11 cellular contexts compared by ENCODE assay signal in the genomic region with DNA sequence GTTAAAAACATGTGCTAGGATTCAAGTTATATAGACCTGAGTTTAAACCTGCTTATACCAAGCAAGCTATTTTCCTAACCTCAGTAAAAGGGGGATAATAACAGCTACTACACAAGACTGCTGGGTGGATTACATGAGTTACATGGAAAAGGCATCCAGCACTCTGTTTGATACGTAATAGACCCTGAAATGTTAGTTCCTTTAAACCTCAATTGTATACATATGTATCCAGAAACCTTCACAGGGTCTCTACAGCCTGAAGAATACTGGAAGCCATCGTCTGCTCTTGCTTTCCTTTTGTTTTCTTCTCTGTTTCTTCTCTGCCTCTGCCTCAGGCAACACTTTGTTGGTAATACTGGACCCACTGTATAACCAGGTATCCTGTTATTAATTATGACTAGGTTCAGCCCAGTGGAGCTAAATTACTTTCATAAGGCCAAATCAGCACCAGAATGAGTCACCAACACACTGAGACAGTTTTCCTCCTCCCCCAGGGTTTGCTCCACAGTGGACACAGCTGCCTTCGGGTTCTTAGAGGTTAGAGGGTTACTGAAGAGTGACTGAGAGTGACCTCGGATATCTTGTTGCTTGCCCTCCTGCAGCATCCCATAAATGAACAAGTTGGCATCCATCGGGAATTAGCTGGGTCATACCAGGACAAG.
DNase-seq lines count a peak whose midpoint lies in the region; ATAC-seq, FAIRE-seq and TF ChIP-seq lines count a peak whose summit lies in the region.
"Had no signal": no experiment of that assay in that cellular context is flagged by ENCODE, and none has a peak within 500 bp of the region (broad histone marks: within the 10 kb centered on the region; RNA-seq: fewer than 3 reads in every experiment).

No MANE protein-coding gene starts in this region.

- CTCF ChIA-PET in CD8-positive, alpha-beta T cell (lab: Charles Lee): no interaction called here

- FAIRE-seq in RCC 7860 (lab: Jason Lieb, UNC) (peak; percentile 92), small intestine (lab: Jason Lieb, UNC) (no peak)

- POLR2A ChIA-PET in CD8-positive, alpha-beta T cell (lab: Charles Lee): no interaction called here

- H3K27me3 Mint-ChIP-seq in CD8-positive, alpha-beta T cell (ENCODE audit: low read depth): peaks cover 6% of the 10 kb centered on the region
- H3K27me3 Mint-ChIP-seq: dendritic cell treated with granulocyte-macrophage colony-stimulating factor and Interleukin-4, amounts not matched to agents 40 ng/mL and 50 ng/mL, for 4 days had no signal

- WGBS in small intestine, 3 donors: 64 to 71% (median 68%) methylated on average over 5 of the region's 5 CpGs

- H3K4me3 ChIP-seq in small intestine (ENCODE audit: low read depth in 1 of 2, low read length in 2 of 2): no peak overlapping the region
- H3K4me3 ChIP-seq in CD8-positive, alpha-beta T cell (ENCODE audit: low read depth, low read length): no peak overlapping the region
- H3K4me3 ChIP-seq: ovary had no signal

- no peak overlapping the region for H3K4me3 Mint-ChIP-seq in CD8-positive, alpha-beta T cell
- H3K4me3 Mint-ChIP-seq: activated T-cell treated with anti-CD3 and anti-CD28 coated beads, Interleukin-2, amount 50 U/mL, for 72 hours; dendritic cell treated with granulocyte-macrophage colony-stimulating factor and Interleukin-4, amounts not matched to agents 40 ng/mL and 50 ng/mL, for 4 days had no signal

- no peaks in the 10 kb centered on the region for H3K9me3 ChIP-seq in small intestine (ENCODE audit: control insufficient read depth, low read depth)
- no peaks in the 10 kb centered on the region for H3K9me3 ChIP-seq in CD8-positive, alpha-beta T cell (ENCODE audit: low read length)
- H3K9me3 ChIP-seq: ovary had no signal

- no peaks in the 10 kb centered on the region for H3K27me3 ChIP-seq in small intestine (ENCODE audit: control insufficient read depth in 2 of 2, insufficient read depth in 2 of 2, low read length in 2 of 2)
- no peaks in the 10 kb centered on the region for H3K27me3 ChIP-seq in CD8-positive, alpha-beta T cell (ENCODE audit: insufficient read depth, low read length)
- H3K27me3 ChIP-seq: ovary had no signal

- ATAC-seq in CD8-positive, alpha-beta T cell: no peak
- ATAC-seq in HG02870 (IDR thresholded peaks at IDR 0.05; ENCODE audit: unreplicated experiment): no peak
- ATAC-seq: activated T-cell treated with anti-CD3 and anti-CD28 coated beads, Interleukin-2, amount 50 U/mL, for 72 hours had no signal

- H3K27ac Mint-ChIP-seq in CD8-positive, alpha-beta T cell: no peak overlapping the region
- H3K27ac Mint-ChIP-seq: activated T-cell treated with anti-CD3 and anti-CD28 coated beads, Interleukin-2, amount 50 U/mL, for 72 hours; dendritic cell treated with granulocyte-macrophage colony-stimulating factor and Interleukin-4, amounts not matched to agents 40 ng/mL and 50 ng/mL, for 4 days had no signal

- H3K36me3 ChIP-seq in small intestine (ENCODE audit: control insufficient read depth in 2 of 2, insufficient read depth in 2 of 2, low read length in 2 of 2): no peaks in the 10 kb centered on the region
- H3K36me3 ChIP-seq in CD8-positive, alpha-beta T cell (ENCODE audit: insufficient read depth, low read length): no peaks in the 10 kb centered on the region
- H3K36me3 ChIP-seq: ovary had no signal

- H3K4me1 Mint-ChIP-seq in CD8-positive, alpha-beta T cell (ENCODE audit: low read depth): no peaks in the 10 kb centered on the region

- DNase-seq in H4 (ENCODE audit: low spot score) (peak; percentile 30), RCC 7860 (ENCODE audit: low spot score) (peak; percentile 69), fibroblast of peridontal ligament (ENCODE audit: extremely low read depth) (peak; percentile 89), small intestine (peak; percentile 52), nucleus accumbens (lab: John Stamatoyannopoulos, UW) (no peak)
- DNase-seq in CD8-positive, alpha-beta T cell: no peak
- DNase-seq: activated T-cell treated with anti-CD3 and anti-CD28 coated beads, Interleukin-2, amount 50 U/mL, for 72 hours; ovary had no signal

- no peaks in the 10 kb centered on the region for H3K36me3 Mint-ChIP-seq in CD8-positive, alpha-beta T cell

- peaks cover 0 to 4% of the 10 kb centered on the region in 2 donors for H3K4me1 ChIP-seq in small intestine (ENCODE audit: control insufficient read depth in 2 of 2, insufficient read depth in 1 of 2, low read depth in 1 of 2, low read length in 1 of 2)
- no peaks in the 10 kb centered on the region for H3K4me1 ChIP-seq in CD8-positive, alpha-beta T cell (ENCODE audit: insufficient read depth, low read length)

- no peak overlapping the region for H3K27ac ChIP-seq in small intestine (ENCODE audit: low read depth in 1 of 2, low read length in 1 of 2)
- H3K27ac ChIP-seq in CD8-positive, alpha-beta T cell (ENCODE audit: low read depth, low read length): no peak overlapping the region
- H3K27ac ChIP-seq: KMS-11, ovary had no signal

- H3K9me3 Mint-ChIP-seq in CD8-positive, alpha-beta T cell: no peaks in the 10 kb centered on the region
- H3K9me3 Mint-ChIP-seq: activated T-cell treated with anti-CD3 and anti-CD28 coated beads, Interleukin-2, amount 50 U/mL, for 72 hours; dendritic cell treated with granulocyte-macrophage colony-stimulating factor and Interleukin-4, amounts not matched to agents 40 ng/mL and 50 ng/mL, for 4 days had no signal

- no peak for TF ChIP-seq CTCF in CD8-positive, alpha-beta T cell (IDR thresholded peaks at IDR 0.05)

- intact Hi-C loops in CD8-positive, alpha-beta T cell (cut with DNase I, micrococcal nuclease): loop anchor here in 1 of 2 experiments (5.0 kb wide), 1 partner anchor 422 kb away; no protein-coding TSS in a partner anchor

Comparison
In these comparisons a context has a peak if more than half of its experiments do, and no peak if none do; other contexts are left out.
1. DNase-seq: peak in H4 (single experiment), RCC 7860 (single experiment), fibroblast of peridontal ligament (single experiment) and small intestine (single experiment); none in CD8-positive, alpha-beta T cell (0 of 7) and nucleus accumbens (0 of 56).